Comparison of ENCODE assay signal across 13 cellular contexts in the genomic region with DNA sequence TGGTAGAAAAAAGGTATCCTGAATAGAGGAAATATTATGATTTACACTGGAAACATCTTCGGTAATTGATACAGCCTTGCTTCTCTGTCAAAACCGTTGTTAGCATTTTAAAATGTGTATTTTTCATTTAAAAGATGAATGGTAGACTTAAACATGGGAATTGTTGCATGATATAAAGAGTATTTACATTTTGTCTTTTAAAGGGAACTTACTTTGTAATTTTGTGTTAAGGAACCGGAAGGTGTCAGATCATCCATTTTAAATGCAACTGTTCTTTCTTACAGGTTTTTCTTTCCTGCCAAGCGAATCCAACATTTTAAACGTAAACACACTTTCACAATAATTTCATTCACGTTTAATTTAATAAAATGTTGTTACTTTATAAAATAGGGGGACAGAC. TPM values are rescaled to one million over a fixed set of nuclear protein-coding genes. Genes with fewer than 3 reads are reported as not detected.
DNase-seq lines count a peak whose midpoint lies in the region; ATAC-seq, FAIRE-seq and TF ChIP-seq lines count a peak whose summit lies in the region.
"Had no signal": no experiment of that assay in that cellular context is flagged by ENCODE, and none has a peak within 500 bp of the region (broad histone marks: within the 10 kb centered on the region; RNA-seq: fewer than 3 reads in every experiment).

No MANE protein-coding gene starts in this region.

- H3K27me3 Mint-ChIP-seq in astrocyte (ENCODE audit: low read depth, unreplicated experiment): no peaks in the 10 kb centered on the region

- H3K36me3 Mint-ChIP-seq in astrocyte (ENCODE audit: low read depth, unreplicated experiment): peaks cover 6% of the 10 kb centered on the region

- intact Hi-C loops in adrenal gland (cut with DNase I): loop anchor here in 1 of 2 donors (5.0 kb wide), 1 partner anchor 200 kb away; no protein-coding TSS in a partner anchor

- no peaks in the 10 kb centered on the region; the same call in 1 of the 2 replicates for H3K9me2 ChIP-seq in SK-N-SH

- TF ChIP-seq CTCF in SK-N-SH (IDR thresholded peaks at IDR 0.05) (no peak), astrocyte (IDR thresholded peaks at IDR 0.05; ENCODE audit: insufficient read depth, low read depth, low read length) (no peak), osteoblast (IDR thresholded peaks at IDR 0.05; ENCODE audit: extremely low read depth, low read depth, low read length) (no peak), adrenal gland (IDR thresholded peaks at IDR 0.05) (no peak)

- no peak for ATAC-seq in SK-N-SH treated with all-trans-retinoic acid at 6 μM for 48 hours
- no peak for ATAC-seq in GM18870 (IDR thresholded peaks at IDR 0.05; ENCODE audit: unreplicated experiment)
- ATAC-seq: foreskin keratinocyte had no signal

- H3K4me3 ChIP-seq in SK-N-SH (ENCODE audit: low read depth in 2 of 2, low read length in 1 of 2) (peak overlapping the region; percentile 88 to 89), MG63 (peak overlapping the region; percentile 65), astrocyte (ENCODE audit: insufficient read depth, low read depth, low read length) (peak overlapping the region; percentile 95), osteoblast (ENCODE audit: insufficient read depth, low read length) (no peak overlapping the region), adrenal gland (no peak overlapping the region)

- TF ChIP-seq EP300 in SK-N-SH (IDR thresholded peaks at IDR 0.05; ENCODE audit: borderline replicate concordance in 1 of 2, low read depth in 1 of 2, low read length in 1 of 2): no peak

- DNase-seq in SK-N-SH (no peak), MG63 (no peak), astrocyte (ENCODE audit: low read depth) (no peak), osteoblast (ENCODE audit: insufficient read length, low spot score, missing footprints) (peak; percentile 69), NCI-H1048 (lab: John Stamatoyannopoulos, UW) (no peak), adrenal gland (no peak)
- DNase-seq: activated CD8-positive, alpha-beta memory T cell treated with anti-CD3 and anti-CD28 coated beads for 24 hours; anterior cingulate cortex; foreskin keratinocyte; testis had no signal

- H3K27ac Mint-ChIP-seq in astrocyte (ENCODE audit: unreplicated experiment): peak overlapping the region; percentile 99

- H3K9me3 Mint-ChIP-seq in astrocyte (ENCODE audit: unreplicated experiment): no peaks in the 10 kb centered on the region

- CTCF ChIA-PET in SK-N-SH (lab: Yijun Ruan, JAX): interaction anchor here (1.0 to 2.0 kb wide), 6 partner anchors 9 to 198 kb away, joined by 3 to 12 read pairs (median 4); no protein-coding TSS in a partner anchor

- H3K27me3 ChIP-seq in SK-N-SH (ENCODE audit: insufficient read depth): no peaks in the 10 kb centered on the region
- H3K27me3 ChIP-seq in MG63: no peaks in the 10 kb centered on the region
- H3K27me3 ChIP-seq in astrocyte (ENCODE audit: insufficient read depth, low read length): peaks cover 21% of the 10 kb centered on the region
- peaks cover 93% of the 10 kb centered on the region for H3K27me3 ChIP-seq in osteoblast (ENCODE audit: insufficient read depth, low read length)
- H3K27me3 ChIP-seq in adrenal gland: peaks cover 99% of the 10 kb centered on the region
- H3K27me3 ChIP-seq: testis had no signal

- H3K79me2 ChIP-seq in SK-N-SH (ENCODE audit: insufficient read depth) (peaks cover 76% of the 10 kb centered on the region), astrocyte (ENCODE audit: insufficient read depth, low read length) (peaks cover 46% of the 10 kb centered on the region), osteoblast (ENCODE audit: insufficient read depth, low read length) (peaks cover 24% of the 10 kb centered on the region)

- peak overlapping the region; percentile 91 for H3K9ac ChIP-seq in SK-N-SH
- peak overlapping the region; percentile 88 for H3K9ac ChIP-seq in astrocyte (ENCODE audit: low read length)

- no peaks in the 10 kb centered on the region for H3K36me3 ChIP-seq in SK-N-SH (replicated peaks in 1 of 2; ENCODE audit: control insufficient read depth in 1 of 2, insufficient read depth in 2 of 2, low read length in 1 of 2)
- peaks cover 15% of the 10 kb centered on the region for H3K36me3 ChIP-seq in MG63
- no peaks in the 10 kb centered on the region for H3K36me3 ChIP-seq in astrocyte (ENCODE audit: insufficient read depth, low read length)
- H3K36me3 ChIP-seq in osteoblast (ENCODE audit: insufficient read depth, low read length): no peaks in the 10 kb centered on the region
- H3K36me3 ChIP-seq in adrenal gland (replicated peaks in 1 of 2): no peaks in the 10 kb centered on the region

- no peak for FAIRE-seq in astrocyte (lab: Jason Lieb, UNC)
- FAIRE-seq: H54 had no signal

- peak overlapping the region; percentile 93 to 96 for H3K27ac ChIP-seq in SK-N-SH (ENCODE audit: low read depth in 2 of 2, low read length in 1 of 2)
- peak overlapping the region; percentile 57 for H3K27ac ChIP-seq in astrocyte (ENCODE audit: low read depth, low read length)
- no peak overlapping the region for H3K27ac ChIP-seq in osteoblast (ENCODE audit: low read depth, low read length)
- H3K27ac ChIP-seq in adrenal gland: no peak overlapping the region
- H3K27ac ChIP-seq: foreskin keratinocyte, testis had no signal

- peaks cover 18% of the 10 kb centered on the region for H3K4me1 Mint-ChIP-seq in astrocyte (ENCODE audit: low read depth, unreplicated experiment)

- H4K20me1 ChIP-seq in SK-N-SH (ENCODE audit: insufficient read depth): peaks cover 11% of the 10 kb centered on the region
- peaks cover 14% of the 10 kb centered on the region for H4K20me1 ChIP-seq in astrocyte (ENCODE audit: insufficient read depth, low read length)
- H4K20me1 ChIP-seq in osteoblast (ENCODE audit: insufficient read depth, low read length): no peaks in the 10 kb centered on the region

- POLR2A ChIA-PET in SK-N-SH (lab: Yijun Ruan, JAX): interaction anchor here (1.3 kb wide), 1 partner anchor 18 kb away, joined by 7 read pairs; no protein-coding TSS in a partner anchor

- H3F3A ChIP-seq in SK-N-SH (replicated peaks; ENCODE audit: insufficient read depth): peaks cover 44% of the 10 kb centered on the region

- 3% methylated on average over 6 of the region's 6 CpGs for WGBS in SK-N-SH (ENCODE audit: low lambda C conversion rate)
- 67 to 77% (median 69%) methylated on average over 6 of the region's 6 CpGs for WGBS in adrenal gland, 4 donors

- TF ChIP-seq RAD21 in SK-N-SH (IDR thresholded peaks at IDR 0.05; ENCODE audit: low read length): no peak

- peak overlapping the region; percentile 56 for H2AFZ ChIP-seq in SK-N-SH (ENCODE audit: low read depth)
- no peak overlapping the region for H2AFZ ChIP-seq in astrocyte (ENCODE audit: low read depth, low read length)
- H2AFZ ChIP-seq in osteoblast (ENCODE audit: low read length): no peak overlapping the region

- no peaks in the 10 kb centered on the region for H3K9me3 ChIP-seq in SK-N-SH
- no peaks in the 10 kb centered on the region for H3K9me3 ChIP-seq in MG63
- no peaks in the 10 kb centered on the region for H3K9me3 ChIP-seq in astrocyte (ENCODE audit: insufficient read depth, low read depth, low read length)
- H3K9me3 ChIP-seq in osteoblast (ENCODE audit: low read depth, low read length): no peaks in the 10 kb centered on the region
- no peaks in the 10 kb centered on the region for H3K9me3 ChIP-seq in adrenal gland (replicated peaks in 1 of 3)
- H3K9me3 ChIP-seq: testis had no signal

- H3K4me2 ChIP-seq in SK-N-SH (peak overlapping the region; percentile 94), astrocyte (ENCODE audit: low read length) (peak overlapping the region; percentile 97), osteoblast (ENCODE audit: insufficient read depth, low read length) (no peak overlapping the region)

- H3K4me3 Mint-ChIP-seq in astrocyte (ENCODE audit: unreplicated experiment): peak overlapping the region; percentile 98

- peaks cover 4 to 21% of the 10 kb centered on the region in 2 experiments; a peak in 3 of 4 replicates for H3K4me1 ChIP-seq in SK-N-SH (ENCODE audit: control insufficient read depth in 1 of 2, insufficient read depth in 2 of 2, low read depth in 1 of 2, low read length in 1 of 2)
- H3K4me1 ChIP-seq in astrocyte (ENCODE audit: insufficient read depth, low read length): peaks cover 18% of the 10 kb centered on the region
- peaks cover 24% of the 10 kb centered on the region for H3K4me1 ChIP-seq in osteoblast (ENCODE audit: insufficient read depth, low read length)
- peaks cover 13 to 42% of the 10 kb centered on the region in 2 donors for H3K4me1 ChIP-seq in adrenal gland (replicated peaks in 1 of 2)

- TF ChIP-seq POLR2A in adrenal gland (IDR thresholded peaks at IDR 0.05): no peak

TF ChIP-seq in SK-N-SH, 30 proteins besides CTCF, POLR2A, EP300 and RAD21 (continues in another document):
- 0 out of 2 replicates have a peak, but pooled peaks have one; percentile 6 for TF ChIP-seq MXI1 (IDR thresholded peaks at IDR 0.05; ENCODE audit: low read depth, low read length)

TF ChIP-seq in SK-N-SH treated with all-trans-retinoic acid at 6 μM for 48 hours, 23 proteins besides CTCF, POLR2A, EP300 and RAD21 (continues in another document):
- TF ChIP-seq ZFP30 (CRISPR knock-in tag; IDR thresholded peaks at IDR 0.05) (no peak), BACH2 (CRISPR knock-in tag; IDR thresholded peaks at IDR 0.05; ENCODE audit: borderline replicate concordance) (no peak), ARNTL (CRISPR knock-in tag; IDR thresholded peaks at IDR 0.05; ENCODE audit: borderline replicate concordance, low read depth) (no peak)

RNA-seq across cellular contexts. Expression of gene IGF2BP3, which starts 1.8 kb away (rescaled TPM):
- polyA plus RNA-seq in SK-N-SH (2012; rRNA removed) (34.4 and 46.5 TPM in 2 replicates), adrenal gland (under 1 TPM in 2 of 3 donors, not detected in 1; 0.03 to 0.09 TPM)
- polyA plus RNA-seq in SK-N-SH (2012; cell fraction: cytosol; rRNA removed): 36.8 and 46.3 TPM in 2 replicates
- polyA plus RNA-seq in SK-N-SH (2012; cell fraction: nucleus; rRNA removed): 99.6 and 114 TPM in 2 replicates
- 51.8 and 80.7 TPM in 2 replicates for total RNA-seq in MG63 (2014; rRNA removed; shearing (Covaris generic); ENCODE audit: low replicate concordance)
- total RNA-seq in astrocyte (69.9 and 79.5 TPM in 2 replicates), osteoblast (2.5 and 2.7 TPM in 2 replicates), adrenal gland (1 to 10 TPM in 2 of 8 donors, under 1 TPM in 4, not detected in 2; 0.14 to 6.0 (median 0.72) TPM)

RNA-seq across cellular contexts. Expression of gene TRA2A, which starts 59.7 kb away (rescaled TPM):
- polyA plus RNA-seq in SK-N-SH (2012; rRNA removed): 62.1 and 84.6 TPM in 2 replicates
- polyA plus RNA-seq in SK-N-SH (2012; cell fraction: cytosol; rRNA removed): 56.4 and 65.5 TPM in 2 replicates
- 74.5 and 151 TPM in 2 replicates for polyA plus RNA-seq in SK-N-SH (2012; cell fraction: nucleus; rRNA removed)
- total RNA-seq in MG63 (2014; rRNA removed; shearing (Covaris generic); ENCODE audit: low replicate concordance): 7.9 and 17.9 TPM in 2 replicates
- 72.4 and 86.0 TPM in 2 replicates for total RNA-seq in astrocyte
- total RNA-seq in osteoblast: 23.6 and 25.7 TPM in 2 replicates
- 10 to 100 TPM; 13.2 to 69.1 (median 60.2) TPM for total RNA-seq in adrenal gland
- polyA plus RNA-seq in adrenal gland: 100 to 1,000 TPM; 128 to 190 (median 134) TPM

Comparison
In these comparisons a context has a peak if more than half of its experiments do, and no peak if none do; other contexts are left out.
1. H3K27ac ChIP-seq: peak in SK-N-SH (2 of 2) and astrocyte (single experiment); none in osteoblast (single experiment) and adrenal gland (0 of 5).
2. H3K4me3 ChIP-seq: peak in SK-N-SH (2 of 2), MG63 (single experiment) and astrocyte (single experiment); none in osteoblast (single experiment) and adrenal gland (0 of 4).